ENCODE assay signal across 21 cellular contexts in genomic region chr15:69558138-69558409, GRCh38.
A peak's percentile ranks its signal among the peaks of the same experiment; 100 is the strongest.
DNase-seq lines count a peak whose midpoint lies in the region; ATAC-seq, FAIRE-seq and TF ChIP-seq lines count a peak whose summit lies in the region.
"Had no signal": no experiment of that assay in that cellular context is flagged by ENCODE, and none has a peak within 500 bp of the region (broad histone marks: within the 10 kb centered on the region; RNA-seq: fewer than 3 reads in every experiment).

No MANE protein-coding gene starts in this region.

- H3K4me2 ChIP-seq in A549 (peak overlapping the region; percentile 81), PC-3 (ENCODE audit: low read length) (no peak overlapping the region)

- H3K27ac ChIP-seq in A549 (peak overlapping the region; percentile 82 to 87), PC-3 (ENCODE audit: low read length) (peak overlapping the region; percentile 68), gastroesophageal sphincter (peak overlapping the region in 3 of 4 donors; percentile 3 to 58 (median 15)), pancreas (peak overlapping the region in 3 of 4 donors; percentile 3 to 45 (median 33))
- H3K27ac ChIP-seq: adrenal gland; BLaER1 treated with 17β-estradiol and CSF1 and Interleukin-3, amounts not matched to agents 10 nM and 100 nM; cardiac muscle cell; psoas muscle had no signal

- ATAC-seq in A549 (0 out of 6 replicates have a peak, but pooled peaks of 1 of the 2 experiments have one; percentile 3), PC-3 (no peak), gastroesophageal sphincter (no peak), pancreas (no peak), HG02610 (IDR thresholded peaks at IDR 0.05; ENCODE audit: unreplicated experiment) (no peak), natural killer cell (no peak)
- no peak for ATAC-seq in activated naive CD8-positive, alpha-beta T cell treated with anti-CD3 and anti-CD28 coated beads, Interleukin-2, amount 50 U/mL, for 24 hours
- ATAC-seq: activated CD8-positive, alpha-beta T cell treated with anti-CD3 and anti-CD28 coated beads for 36 hours; stimulated activated naive CD8-positive, alpha-beta T cell treated with anti-CD3 and anti-CD28 coated beads, Interleukin-15, Interleukin-2, amounts not matched to agents 100 U/mL and 50 U/mL, for 24 hours had no signal

- no peak overlapping the region for H3K4me3 Mint-ChIP-seq in activated naive CD8-positive, alpha-beta T cell treated with anti-CD3 and anti-CD28 coated beads, Interleukin-2, amount 50 U/mL, for 24 hours
- no peak overlapping the region for H3K4me3 Mint-ChIP-seq in natural killer cell
- H3K4me3 Mint-ChIP-seq: activated CD8-positive, alpha-beta T cell treated with anti-CD3 and anti-CD28 coated beads for 36 hours; neural crest cell had no signal

- no peak for TF ChIP-seq RAD21 in A549 (conservative IDR thresholded peaks at IDR 0.05 in 1 of 2, IDR thresholded peaks at IDR 0.05 in 1 of 2)

- TF ChIP-seq CTCF in A549 (IDR thresholded peaks at IDR 0.05) (no peak), PC-3 (conservative IDR thresholded peaks at IDR 0.05; ENCODE audit: low read depth, low read length) (no peak), gastroesophageal sphincter (IDR thresholded peaks at IDR 0.05) (no peak), pancreas (IDR thresholded peaks at IDR 0.05) (no peak), BE2C (IDR thresholded peaks at IDR 0.05; ENCODE audit: low read depth, low read length) (no peak), natural killer cell (IDR thresholded peaks at IDR 0.05) (no peak)

- no peaks in the 10 kb centered on the region for H3K9me2 ChIP-seq in PC-3 (replicated peaks; ENCODE audit: low read length)

- DNase-seq in A549 (ENCODE audit: low read depth in 1 of 2, low spot score in 1 of 2), result no peak
- DNase-seq in PC-3, result no peak
- DNase-seq in pancreas, result no peak
- no peak for DNase-seq in activated naive CD8-positive, alpha-beta T cell treated with anti-CD3 and anti-CD28 coated beads, Interleukin-2, amount 50 U/mL, for 24 hours
- DNase-seq in BE2C, result no peak
- DNase-seq in natural killer cell, result no peak
- DNase-seq: activated CD8-positive, alpha-beta T cell treated with anti-CD3 and anti-CD28 coated beads for 36 hours; activated gamma-delta T cell treated with Interleukin-2 at 50 U/mL for 16 hours; NCI-H2081 treated with DMSO at 0.1 percent for 48 hours; NCI-H510A; psoas muscle; stimulated activated CD4-positive, alpha-beta T cell treated with anti-CD3 and anti-CD28 coated beads, Interleukin-2, amount 100 ng/mL, for 48 hours; stimulated activated naive CD8-positive, alpha-beta T cell treated with anti-CD3 and anti-CD28 coated beads, Interleukin-15, Interleukin-2, amounts not matched to agents 100 U/mL and 50 U/mL, for 24 hours; tibial artery had no signal

- no peaks in the 10 kb centered on the region for H4K20me1 ChIP-seq in PC-3 (ENCODE audit: low read length)
- H4K20me1 ChIP-seq: BLaER1 treated with 17β-estradiol and CSF1 and Interleukin-3, amounts not matched to agents 10 nM and 100 nM had no signal

- no peak overlapping the region for H3K4me3 ChIP-seq in A549
- no peak overlapping the region for H3K4me3 ChIP-seq in PC-3 (ENCODE audit: low read length)
- no peak overlapping the region for H3K4me3 ChIP-seq in gastroesophageal sphincter
- H3K4me3 ChIP-seq in pancreas, result no peak overlapping the region
- H3K4me3 ChIP-seq in BE2C (ENCODE audit: low read depth, low read length), result no peak overlapping the region
- H3K4me3 ChIP-seq: adrenal gland; BLaER1 treated with 17β-estradiol and CSF1 and Interleukin-3, amounts not matched to agents 10 nM and 100 nM; cardiac muscle cell; psoas muscle; tibial artery had no signal

- no TSS peak for BruUV-seq in PC-3 (replicated peaks; lab: Mats Ljungman, UMichigan)

- CTCF ChIA-PET in A549 (lab: Yijun Ruan, JAX), result interaction anchor here (0.8 to 2.6 kb wide), 9 partner anchors 16 to 1011 kb away, joined by 3 to 12 read pairs (median 5); no protein-coding TSS in a partner anchor
- CTCF ChIA-PET in PC-3 (lab: Charles Lee), result no interaction called here

- H3K79me2 ChIP-seq in PC-3 (ENCODE audit: low read length), result no peaks in the 10 kb centered on the region

- H3K36me3 ChIP-seq in PC-3 (ENCODE audit: low read depth, low read length) (no peaks in the 10 kb centered on the region), gastroesophageal sphincter (no peaks in the 10 kb centered on the region), pancreas (no peaks in the 10 kb centered on the region), BE2C (no peaks in the 10 kb centered on the region)
- H3K36me3 ChIP-seq: adrenal gland; BLaER1 treated with 17β-estradiol and CSF1 and Interleukin-3, amounts not matched to agents 10 nM and 100 nM; cardiac muscle cell; tibial artery had no signal

- TF ChIP-seq POLR2A in A549 (IDR thresholded peaks at IDR 0.05; ENCODE audit: low read length), result no peak
- no peak for TF ChIP-seq POLR2A in gastroesophageal sphincter (IDR thresholded peaks at IDR 0.05)

- H3K9ac ChIP-seq in PC-3 (ENCODE audit: low read length), result no peak overlapping the region
- H3K9ac ChIP-seq: BLaER1 treated with 17β-estradiol and CSF1 and Interleukin-3, amounts not matched to agents 10 nM and 100 nM had no signal

- H3K4me1 Mint-ChIP-seq in activated naive CD8-positive, alpha-beta T cell treated with anti-CD3 and anti-CD28 coated beads, Interleukin-2, amount 50 U/mL, for 24 hours, result peaks cover 6% of the 10 kb centered on the region
- no peaks in the 10 kb centered on the region for H3K4me1 Mint-ChIP-seq in natural killer cell

- TF ChIP-seq EP300 in A549 (IDR thresholded peaks at IDR 0.05) (no peak), gastroesophageal sphincter (IDR thresholded peaks at IDR 0.05) (no peak)

- H3F3A ChIP-seq in PC-3 (ENCODE audit: low read length, unreplicated experiment), result no peaks in the 10 kb centered on the region

- no peak for FAIRE-seq in A549 (lab: Jason Lieb, UNC)
- FAIRE-seq in pancreas (lab: Jason Lieb, UNC), result no peak
- FAIRE-seq: endometrium had no signal

- POLR2A ChIA-PET in A549 (lab: Yijun Ruan, JAX) (interaction anchor here (2.2 kb wide), 1 partner anchor 36 kb away, joined by 18 read pairs; no protein-coding TSS in a partner anchor), PC-3 (lab: Charles Lee; ENCODE audit: unreplicated experiment) (no interaction called here)

- no peaks in the 10 kb centered on the region for H3K36me3 Mint-ChIP-seq in activated naive CD8-positive, alpha-beta T cell treated with anti-CD3 and anti-CD28 coated beads, Interleukin-2, amount 50 U/mL, for 24 hours (ENCODE audit: low read depth)
- no peaks in the 10 kb centered on the region for H3K36me3 Mint-ChIP-seq in natural killer cell

- no peak overlapping the region for H2AFZ ChIP-seq in PC-3 (ENCODE audit: low read length)

- H3K27me3 Mint-ChIP-seq in activated naive CD8-positive, alpha-beta T cell treated with anti-CD3 and anti-CD28 coated beads, Interleukin-2, amount 50 U/mL, for 24 hours, result peaks cover 4% of the 10 kb centered on the region
- H3K27me3 Mint-ChIP-seq in natural killer cell (ENCODE audit: low read depth in 2 of 2), result peaks cover 9 to 15% of the 10 kb centered on the region in 2 donors

- intact Hi-C loops in PC-3 (cut with micrococcal nuclease) (no loop called here), pancreas (cut with DNase I) (no loop called here), natural killer cell (cut with micrococcal nuclease) (no loop called here)

- H3K27ac Mint-ChIP-seq in activated naive CD8-positive, alpha-beta T cell treated with anti-CD3 and anti-CD28 coated beads, Interleukin-2, amount 50 U/mL, for 24 hours, result no peak overlapping the region
- no peak overlapping the region for H3K27ac Mint-ChIP-seq in natural killer cell
- H3K27ac Mint-ChIP-seq: activated CD8-positive, alpha-beta T cell treated with anti-CD3 and anti-CD28 coated beads for 36 hours had no signal

- H3K9me3 ChIP-seq in A549 (no peaks in the 10 kb centered on the region; the same call in 2 of the 3 replicates), PC-3 (ENCODE audit: low read length) (no peaks in the 10 kb centered on the region), gastroesophageal sphincter (no peaks in the 10 kb centered on the region), pancreas (no peaks in the 10 kb centered on the region), BE2C (no peaks in the 10 kb centered on the region)
- H3K9me3 ChIP-seq: adrenal gland, psoas muscle, tibial artery had no signal

- H3K27me3 ChIP-seq in PC-3 (ENCODE audit: low read length), result no peaks in the 10 kb centered on the region
- no peaks in the 10 kb centered on the region for H3K27me3 ChIP-seq in gastroesophageal sphincter
- no peaks in the 10 kb centered on the region for H3K27me3 ChIP-seq in pancreas
- no peaks in the 10 kb centered on the region for H3K27me3 ChIP-seq in BE2C
- H3K27me3 ChIP-seq: adrenal gland; BLaER1 treated with 17β-estradiol and CSF1 and Interleukin-3, amounts not matched to agents 10 nM and 100 nM; tibial artery had no signal

- H3K9me3 Mint-ChIP-seq in activated naive CD8-positive, alpha-beta T cell treated with anti-CD3 and anti-CD28 coated beads, Interleukin-2, amount 50 U/mL, for 24 hours, result no peaks in the 10 kb centered on the region
- no peaks in the 10 kb centered on the region for H3K9me3 Mint-ChIP-seq in natural killer cell
- H3K9me3 Mint-ChIP-seq: activated CD8-positive, alpha-beta T cell treated with anti-CD3 and anti-CD28 coated beads for 36 hours; neural crest cell had no signal

- H3K4me1 ChIP-seq in A549 (peaks cover 88% of the 10 kb centered on the region), PC-3 (ENCODE audit: insufficient read depth, low read length) (peaks cover 40% of the 10 kb centered on the region), gastroesophageal sphincter (peaks cover 0 to 13% (median 0%) of the 10 kb centered on the region in 3 donors), pancreas (peaks cover 12 to 39% (median 19%) of the 10 kb centered on the region in 3 donors), BE2C (peaks cover 7% of the 10 kb centered on the region)
- H3K4me1 ChIP-seq: adrenal gland, psoas muscle had no signal

TF ChIP-seq in A549, 52 proteins besides CTCF, POLR2A, EP300 and RAD21 (continues in another document):
- TF ChIP-seq RFX5 (IDR thresholded peaks at IDR 0.05), result no peak
- TF ChIP-seq HES2 (IDR thresholded peaks at IDR 0.05), result no peak
- TF ChIP-seq SMC3 (IDR thresholded peaks at IDR 0.05), result no peak
- no peak for TF ChIP-seq GATA3 (IDR thresholded peaks at IDR 0.05; ENCODE audit: borderline replicate concordance)
- TF ChIP-seq CHD2 (IDR thresholded peaks at IDR 0.05; ENCODE audit: low read length, partially characterized antibody), result no peak
- no peak for TF ChIP-seq TFCP2L1 (CRISPR knock-in tag; IDR thresholded peaks at IDR 0.05)
- no peak for TF ChIP-seq CBX8 (IDR thresholded peaks at IDR 0.05)
- no peak for TF ChIP-seq CHD4 (IDR thresholded peaks at IDR 0.05; ENCODE audit: borderline replicate concordance)
- no peak for TF ChIP-seq CBX2 (IDR thresholded peaks at IDR 0.05; ENCODE audit: borderline replicate concordance, low read depth)
- no peak for TF ChIP-seq NPAS2 (CRISPR knock-in tag; IDR thresholded peaks at IDR 0.05; ENCODE audit: borderline replicate concordance)
- no peak for TF ChIP-seq NFE2L2 (conservative IDR thresholded peaks at IDR 0.05; ENCODE audit: low read length)

Comparison
In these comparisons a context has a peak if more than half of its experiments do, and no peak if none do; other contexts are left out.
1. H3K27ac ChIP-seq: peak in every context shown above with its lines; median percentile 84 in A549; 68 in PC-3; 33 in pancreas; 15 in gastroesophageal sphincter.